In the genomic region with DNA sequence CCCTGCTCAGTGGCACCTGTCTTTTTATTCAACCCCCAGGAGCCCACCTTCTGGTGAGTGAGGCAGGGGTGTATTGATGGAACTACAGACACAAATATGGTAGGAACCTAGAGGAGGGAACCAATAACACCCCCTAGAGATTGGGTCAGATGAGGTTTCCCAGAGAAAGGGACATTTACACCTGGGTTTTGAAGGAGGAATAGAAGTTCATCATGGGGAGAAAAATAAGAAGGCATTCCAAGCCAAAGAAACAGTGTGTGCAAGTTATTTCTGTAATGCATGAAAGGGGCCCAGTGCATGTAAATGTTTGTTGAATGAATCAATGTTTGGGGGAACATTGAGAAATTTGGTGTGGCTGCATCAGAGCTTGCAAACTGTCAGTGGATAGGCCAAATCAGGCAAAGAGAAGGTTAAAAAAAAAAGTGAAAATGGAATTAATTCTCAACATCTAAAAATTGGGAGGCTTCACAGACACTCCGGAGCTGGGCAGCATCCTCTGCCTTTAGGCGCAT, we compare ENCODE assay signal across 22 cellular contexts. TPM values are rescaled to one million over a fixed set of nuclear protein-coding genes. Genes with fewer than 3 reads are reported as not detected.
DNase-seq lines count a peak whose midpoint lies in the region; ATAC-seq, FAIRE-seq and TF ChIP-seq lines count a peak whose summit lies in the region.
"Had no signal": no experiment of that assay in that cellular context is flagged by ENCODE, and none has a peak within 500 bp of the region (broad histone marks: within the 10 kb centered on the region; RNA-seq: fewer than 3 reads in every experiment).

No MANE protein-coding gene starts in this region.

- CTCF ChIA-PET in A673 (lab: Charles Lee): no interaction called here

- H2AFZ ChIP-seq in astrocyte (ENCODE audit: low read depth, low read length): no peak overlapping the region

- H3K36me3 ChIP-seq in heart left ventricle (no peaks in the 10 kb centered on the region), astrocyte (ENCODE audit: insufficient read depth, low read length) (no peaks in the 10 kb centered on the region), urinary bladder (ENCODE audit: insufficient read depth) (no peaks in the 10 kb centered on the region), A673 (ENCODE audit: insufficient read depth, low read length, poor library complexity, severe bottlenecking) (no peaks in the 10 kb centered on the region)
- H3K36me3 ChIP-seq: HAP-1 had no signal

- peak overlapping the region; percentile 31 for H3K27ac Mint-ChIP-seq in astrocyte (ENCODE audit: unreplicated experiment)
- H3K27ac Mint-ChIP-seq: activated CD8-positive, alpha-beta T cell treated with anti-CD3 and anti-CD28 coated beads for 36 hours; memory B cell; natural killer cell; stimulated activated naive CD8-positive, alpha-beta T cell treated with anti-CD3 and anti-CD28 coated beads, Interleukin-15, amount 100 ng/mL, for 72 hours had no signal

- 81 to 93% (median 88%) methylated on average over 2 of the region's 2 CpGs for WGBS in heart left ventricle, 4 donors
- 91% methylated on average over 2 of the region's 2 CpGs for WGBS in urinary bladder

- H3K9ac ChIP-seq in astrocyte (ENCODE audit: low read length): no peak overlapping the region

- peaks cover 23% of the 10 kb centered on the region for H3K4me1 Mint-ChIP-seq in astrocyte (ENCODE audit: low read depth, unreplicated experiment)
- H3K4me1 Mint-ChIP-seq: memory B cell; natural killer cell; stimulated activated naive CD8-positive, alpha-beta T cell treated with anti-CD3 and anti-CD28 coated beads, Interleukin-15, amount 100 ng/mL, for 72 hours had no signal

- intact Hi-C loops in heart left ventricle (cut with DNase I) (no loop called here), left ventricle myocardium superior (cut with micrococcal nuclease) (no loop called here), A673 (cut with micrococcal nuclease; ENCODE audit: unreplicated experiment) (no loop called here)

- FAIRE-seq in astrocyte (lab: Jason Lieb, UNC): no peak
- FAIRE-seq: GM18507 had no signal

- peak overlapping the region in 9 of 12 donors; percentile 8 to 78 (median 58) for H3K27ac ChIP-seq in heart left ventricle
- H3K27ac ChIP-seq in astrocyte (ENCODE audit: low read depth, low read length): peak overlapping the region; percentile 89
- peak overlapping the region; percentile 41 for H3K27ac ChIP-seq in urinary bladder (ENCODE audit: low read depth)
- no peak overlapping the region for H3K27ac ChIP-seq in A673 (ENCODE audit: low read depth, low read length, poor library complexity, severe bottlenecking)

- TF ChIP-seq CTCF in heart left ventricle (IDR thresholded peaks at IDR 0.05) (no peak), astrocyte (IDR thresholded peaks at IDR 0.05; ENCODE audit: insufficient read depth, low read depth, low read length) (no peak), foreskin fibroblast (IDR thresholded peaks at IDR 0.05; ENCODE audit: low read depth, low read length) (no peak), A673 (conservative IDR thresholded peaks at IDR 0.05; ENCODE audit: low read depth, low read length) (no peak)

- H3K79me2 ChIP-seq in astrocyte (ENCODE audit: insufficient read depth, low read length): no peaks in the 10 kb centered on the region

- TF ChIP-seq POLR2A in heart left ventricle (IDR thresholded peaks at IDR 0.05): no peak

- DNase-seq in heart left ventricle (no peak), left ventricle myocardium superior (no peak), astrocyte (ENCODE audit: low read depth) (no peak), foreskin fibroblast (peak; percentile 56 to 71), A673 (ENCODE audit: low spot score) (no peak), retina (no peak)
- no peak for DNase-seq in activated naive CD4-positive, alpha-beta T cell treated with anti-CD3 and anti-CD28 coated beads, Interleukin-2, amount 50 U/mL, for 16 hours
- DNase-seq: activated CD8-positive, alpha-beta T cell treated with anti-CD3 and anti-CD28 coated beads for 36 hours; hypothalamus; natural killer cell; NCI-H510A; posterior cingulate gyrus; stimulated activated CD4-positive, alpha-beta T cell treated with anti-CD3 and anti-CD28 coated beads, Interleukin-2, amount 100 ng/mL, for 24 hours; stimulated activated naive CD8-positive, alpha-beta T cell treated with anti-CD3 and anti-CD28 coated beads, Interleukin-15, amount 100 ng/mL, for 72 hours had no signal

- no peak overlapping the region for H3K4me3 ChIP-seq in heart left ventricle
- no peak overlapping the region for H3K4me3 ChIP-seq in astrocyte (ENCODE audit: insufficient read depth, low read depth, low read length)
- H3K4me3 ChIP-seq in foreskin fibroblast (ENCODE audit: low read depth in 1 of 2, low read length in 2 of 2): no peak overlapping the region
- no peak overlapping the region for H3K4me3 ChIP-seq in urinary bladder (ENCODE audit: low read depth, low read length)
- no peak overlapping the region for H3K4me3 ChIP-seq in A673 (ENCODE audit: low read depth, low read length, poor library complexity, severe bottlenecking)
- H3K4me3 ChIP-seq: HAP-1 had no signal

- no peak overlapping the region for H3K4me3 Mint-ChIP-seq in astrocyte (ENCODE audit: unreplicated experiment)
- H3K4me3 Mint-ChIP-seq: activated CD8-positive, alpha-beta T cell treated with anti-CD3 and anti-CD28 coated beads for 36 hours; memory B cell; natural killer cell; stimulated activated naive CD8-positive, alpha-beta T cell treated with anti-CD3 and anti-CD28 coated beads, Interleukin-15, amount 100 ng/mL, for 72 hours had no signal

- H3K27me3 ChIP-seq in heart left ventricle: no peaks in the 10 kb centered on the region
- no peaks in the 10 kb centered on the region for H3K27me3 ChIP-seq in astrocyte (ENCODE audit: insufficient read depth, low read length)
- peaks cover 9% of the 10 kb centered on the region for H3K27me3 ChIP-seq in A673 (replicated peaks; ENCODE audit: insufficient read depth, low read depth, low read length, poor library complexity)
- H3K27me3 ChIP-seq: foreskin keratinocyte had no signal

- H3K4me1 ChIP-seq in heart left ventricle (peaks cover 0 to 50% (median 18%) of the 10 kb centered on the region in 12 donors), astrocyte (ENCODE audit: insufficient read depth, low read length) (peaks cover 48% of the 10 kb centered on the region), urinary bladder (ENCODE audit: insufficient read depth) (peaks cover 6% of the 10 kb centered on the region), A673 (ENCODE audit: insufficient read depth, low read length, poor library complexity, severe bottlenecking) (no peaks in the 10 kb centered on the region)

- BruUV-seq in A673 (replicated peaks; lab: Mats Ljungman, UMichigan): no TSS peak

- POLR2A ChIA-PET in A673 (lab: Charles Lee; ENCODE audit: low non-redundant PET): no interaction called here

- H3K9me3 ChIP-seq in heart left ventricle: peaks cover 0 to 7% (median 0%) of the 10 kb centered on the region in 12 donors
- H3K9me3 ChIP-seq in astrocyte (ENCODE audit: insufficient read depth, low read depth, low read length): no peaks in the 10 kb centered on the region
- H3K9me3 ChIP-seq in A673 (ENCODE audit: low read depth, low read length, poor library complexity, severe bottlenecking): no peaks in the 10 kb centered on the region
- H3K9me3 ChIP-seq: HAP-1 had no signal

- H3K27me3 Mint-ChIP-seq in astrocyte (ENCODE audit: low read depth, unreplicated experiment): peaks cover 7% of the 10 kb centered on the region

- peaks cover 4% of the 10 kb centered on the region for H3K36me3 Mint-ChIP-seq in astrocyte (ENCODE audit: low read depth, unreplicated experiment)
- H3K36me3 Mint-ChIP-seq: memory B cell, natural killer cell had no signal

- H4K20me1 ChIP-seq in astrocyte (ENCODE audit: insufficient read depth, low read length): no peaks in the 10 kb centered on the region

- no peak for ATAC-seq in heart left ventricle
- ATAC-seq in left ventricle myocardium superior: no peak
- ATAC-seq: activated CD4-positive, CD25-positive, alpha-beta regulatory T cell treated with anti-CD3 and anti-CD28 coated beads, Interleukin-2, amount 50 U/mL, for 24 hours; activated CD8-positive, alpha-beta T cell treated with anti-CD3 and anti-CD28 coated beads for 36 hours; natural killer cell; stimulated activated naive CD8-positive, alpha-beta T cell treated with anti-CD3 and anti-CD28 coated beads, Interleukin-15, amount 100 ng/mL, for 72 hours had no signal

- H3K9me3 Mint-ChIP-seq in astrocyte (ENCODE audit: unreplicated experiment): peaks cover 5% of the 10 kb centered on the region
- H3K9me3 Mint-ChIP-seq: activated CD8-positive, alpha-beta T cell treated with anti-CD3 and anti-CD28 coated beads for 36 hours; memory B cell; natural killer cell; stimulated activated naive CD8-positive, alpha-beta T cell treated with anti-CD3 and anti-CD28 coated beads, Interleukin-15, amount 100 ng/mL, for 72 hours had no signal

- H3K4me2 ChIP-seq in astrocyte (ENCODE audit: low read length): peak overlapping the region; percentile 72

RNA-seq across cellular contexts. Expression of gene KIAA1755, which starts 11.1 kb away (rescaled TPM):
- total RNA-seq in heart left ventricle (1 to 10 TPM; 2.3 to 6.7 (median 5.2) TPM), left ventricle myocardium superior (5.3 TPM), astrocyte (0.77 and 1.1 TPM in 2 replicates), urinary bladder (6.8 TPM), A673 (2021) (not detected in 2 replicates)
- polyA plus RNA-seq in heart left ventricle (1 to 10 TPM; 2.1 TPM), urinary bladder (6.1 TPM)
- total RNA-seq: activated CD8-positive, alpha-beta T cell treated with anti-CD3 and anti-CD28 coated beads for 36 hours; natural killer cell had no signal
- polyA plus RNA-seq: keratinocyte had no signal

RNA-seq across cellular contexts. Expression of gene BPI, which starts 32.3 kb away (rescaled TPM):
- 1 to 10 TPM in 1 of 9 donors, under 1 TPM in 3, not detected in 5; 0.18 to 2.9 (median 0.32) TPM for total RNA-seq in heart left ventricle
- not detected for polyA plus RNA-seq in heart left ventricle
- not detected for total RNA-seq in left ventricle myocardium superior
- not detected in 2 replicates for total RNA-seq in astrocyte
- 0.32 TPM for total RNA-seq in urinary bladder
- 0.09 TPM for polyA plus RNA-seq in urinary bladder
- total RNA-seq in A673 (2021): not detected in 2 replicates
- total RNA-seq: activated CD8-positive, alpha-beta T cell treated with anti-CD3 and anti-CD28 coated beads for 36 hours; foreskin keratinocyte; ureter had no signal
- polyA plus RNA-seq: foreskin keratinocyte, keratinocyte had no signal

Comparison
In these comparisons a context has a peak if more than half of its experiments do, and no peak if none do; other contexts are left out.
1. DNase-seq: peak in foreskin fibroblast (2 of 2); none in heart left ventricle (0 of 5), left ventricle myocardium superior (single experiment), astrocyte (single experiment), A673 (single experiment), retina (single experiment) and activated naive CD4-positive, alpha-beta T cell treated with anti-CD3 and anti-CD28 coated beads, Interleukin-2, amount 50 U/mL, for 16 hours (single experiment).